18 cellular contexts compared by ENCODE assay signal in genomic region chr6:39330476-39330875, GRCh38. TPM values are rescaled to one million over a fixed set of nuclear protein-coding genes. Genes with fewer than 3 reads are reported as not detected.
A peak's percentile ranks its signal among the peaks of the same experiment; 100 is the strongest.
DNase-seq lines count a peak whose midpoint lies in the region; ATAC-seq and TF ChIP-seq lines count a peak whose summit lies in the region.
"Had no signal": no experiment of that assay in that cellular context is flagged by ENCODE, and none has a peak within 500 bp of the region (broad histone marks: within the 10 kb centered on the region; RNA-seq: fewer than 3 reads in every experiment).

No MANE protein-coding gene starts in this region.

- no peaks in the 10 kb centered on the region for H3K36me3 Mint-ChIP-seq in Calu3 (ENCODE audit: insufficient read depth, unreplicated experiment)

- intact Hi-C loops in Right ventricle myocardium inferior (cut with DNase I): no loop called here
- intact Hi-C loops in heart right ventricle (cut with DNase I): no loop called here
- intact Hi-C loops in Calu3 (cut with micrococcal nuclease; ENCODE audit: unreplicated experiment): no loop called here

- H3K4me3 ChIP-seq in right atrium auricular region: no peak overlapping the region
- H3K4me3 ChIP-seq in heart right ventricle: no peak overlapping the region
- H3K4me3 ChIP-seq: adrenal gland, transverse colon had no signal

- no peaks in the 10 kb centered on the region for H3K36me3 ChIP-seq in right atrium auricular region
- no peaks in the 10 kb centered on the region for H3K36me3 ChIP-seq in heart right ventricle
- H3K36me3 ChIP-seq: adrenal gland, transverse colon had no signal

- TF ChIP-seq CTCF in right atrium auricular region (IDR thresholded peaks at IDR 0.05) (no peak), heart right ventricle (IDR thresholded peaks at IDR 0.05) (no peak), Calu3 (IDR thresholded peaks at IDR 0.05; ENCODE audit: unreplicated experiment) (no peak)

- WGBS in heart right ventricle, 2 donors: 66 to 72% methylated on average over 3 of the region's 3 CpGs

- H3K27ac ChIP-seq in right atrium auricular region: no peak overlapping the region
- H3K27ac ChIP-seq in heart right ventricle: no peak overlapping the region
- H3K27ac ChIP-seq: adrenal gland, transverse colon had no signal

- ATAC-seq in Right ventricle myocardium inferior (peak; percentile 44), heart right ventricle (peak in 6 of 8 donors; percentile 41 to 64 (median 51))
- no peak for ATAC-seq in stimulated activated naive CD8-positive, alpha-beta T cell treated with anti-CD3 and anti-CD28 coated beads, Interleukin-15, amount 100 ng/mL, for 72 hours
- ATAC-seq: activated CD4-positive, alpha-beta T cell treated with anti-CD3 and anti-CD28 coated beads for 36 hours; activated T-cell treated with anti-CD3 and anti-CD28 coated beads, Interleukin-2, amount 50 U/mL, for 4 hours; HCT116 had no signal

- no peaks in the 10 kb centered on the region for H3K9me3 Mint-ChIP-seq in Calu3 (ENCODE audit: low read depth, unreplicated experiment)
- H3K9me3 Mint-ChIP-seq in stimulated activated naive CD8-positive, alpha-beta T cell treated with anti-CD3 and anti-CD28 coated beads, Interleukin-15, amount 100 ng/mL, for 72 hours: no peaks in the 10 kb centered on the region
- H3K9me3 Mint-ChIP-seq: activated T-cell treated with anti-CD3 and anti-CD28 coated beads, Interleukin-2, amount 50 U/mL, for 4 hours; T-helper 1 cell treated with Interleukin-12 subunit alpha and Interleukin-12 subunit beta and Interleukin-4 antibody, amounts not matched to agents 30 μg/mL and 1 μg/mL, for 36 hours had no signal

- no peaks in the 10 kb centered on the region for H3K27me3 ChIP-seq in right atrium auricular region
- H3K27me3 ChIP-seq in heart right ventricle: peaks cover 0 to 47% (median 23%) of the 10 kb centered on the region in 7 donors
- H3K27me3 ChIP-seq: adrenal gland had no signal

- no peak overlapping the region for H3K27ac Mint-ChIP-seq in Calu3 (ENCODE audit: unreplicated experiment)
- no peak overlapping the region for H3K27ac Mint-ChIP-seq in stimulated activated naive CD8-positive, alpha-beta T cell treated with anti-CD3 and anti-CD28 coated beads, Interleukin-15, amount 100 ng/mL, for 72 hours
- H3K27ac Mint-ChIP-seq: activated CD4-positive, alpha-beta T cell treated with anti-CD3 and anti-CD28 coated beads for 36 hours; T-helper 1 cell treated with Interleukin-12 subunit alpha and Interleukin-12 subunit beta and Interleukin-4 antibody, amounts not matched to agents 30 μg/mL and 1 μg/mL, for 36 hours had no signal

- CTCF ChIA-PET in Calu3 (lab: Charles Lee): no interaction called here

- H3K4me1 ChIP-seq in right atrium auricular region (no peaks in the 10 kb centered on the region), heart right ventricle (peaks cover 0 to 3% (median 0%) of the 10 kb centered on the region in 9 donors)
- H3K4me1 ChIP-seq: adrenal gland, transverse colon had no signal

- no TSS peak for BruUV-seq in Calu3 (replicated peaks; lab: Mats Ljungman, UMichigan)

- no peak overlapping the region for H3K4me3 Mint-ChIP-seq in Calu3 (ENCODE audit: low read depth, unreplicated experiment)
- no peak overlapping the region for H3K4me3 Mint-ChIP-seq in stimulated activated naive CD8-positive, alpha-beta T cell treated with anti-CD3 and anti-CD28 coated beads, Interleukin-15, amount 100 ng/mL, for 72 hours
- H3K4me3 Mint-ChIP-seq: activated CD4-positive, alpha-beta T cell treated with anti-CD3 and anti-CD28 coated beads for 36 hours; activated T-cell treated with anti-CD3 and anti-CD28 coated beads, Interleukin-2, amount 50 U/mL, for 4 hours; T-helper 1 cell treated with Interleukin-12 subunit alpha and Interleukin-12 subunit beta and Interleukin-4 antibody, amounts not matched to agents 30 μg/mL and 1 μg/mL, for 36 hours had no signal

- H3K27me3 Mint-ChIP-seq in Calu3 (ENCODE audit: unreplicated experiment): no peaks in the 10 kb centered on the region
- H3K27me3 Mint-ChIP-seq in stimulated activated naive CD8-positive, alpha-beta T cell treated with anti-CD3 and anti-CD28 coated beads, Interleukin-15, amount 100 ng/mL, for 72 hours: peaks cover 44% of the 10 kb centered on the region

- DNase-seq in Right ventricle myocardium inferior (ENCODE audit: missing footprints) (no peak), right atrium auricular region (ENCODE audit: low spot score) (no peak), NCI-H2171 treated with DMSO at 0.1 percent for 48 hours (lab: John Stamatoyannopoulos, UW) (peak; percentile 83), heart right ventricle (peak in 1 of 2 donors; percentile 30), putamen (ENCODE audit: low spot score) (no peak), Calu3 (no peak), NCI-H226 (no peak)
- DNase-seq in stimulated activated naive CD8-positive, alpha-beta T cell treated with anti-CD3 and anti-CD28 coated beads, Interleukin-15, amount 100 ng/mL, for 72 hours: no peak
- DNase-seq: ACHN; activated CD4-positive, alpha-beta T cell treated with anti-CD3 and anti-CD28 coated beads for 36 hours; activated T-cell treated with anti-CD3 and anti-CD28 coated beads, Interleukin-2, amount 50 U/mL, for 4 hours; dermis blood vessel endothelial cell; MM.1S; transverse colon had no signal

- H3K9me3 ChIP-seq in right atrium auricular region (no peaks in the 10 kb centered on the region), heart right ventricle (no peaks in the 10 kb centered on the region)
- H3K9me3 ChIP-seq: adrenal gland, transverse colon had no signal

- no peaks in the 10 kb centered on the region for H3K4me1 Mint-ChIP-seq in Calu3 (ENCODE audit: low read depth, unreplicated experiment)
- no peaks in the 10 kb centered on the region for H3K4me1 Mint-ChIP-seq in stimulated activated naive CD8-positive, alpha-beta T cell treated with anti-CD3 and anti-CD28 coated beads, Interleukin-15, amount 100 ng/mL, for 72 hours
- H3K4me1 Mint-ChIP-seq: activated CD4-positive, alpha-beta T cell treated with anti-CD3 and anti-CD28 coated beads for 36 hours had no signal

RNA-seq across cellular contexts. Expression of gene KCNK16, which starts 8.0 kb away (rescaled TPM):
- total RNA-seq in Right ventricle myocardium inferior (not detected), right atrium auricular region (not detected), heart right ventricle (not detected), Calu3 (2022) (not detected in 2 replicates)
- polyA plus RNA-seq in heart right ventricle: not detected
- total RNA-seq: activated CD4-positive, alpha-beta T cell treated with anti-CD3 and anti-CD28 coated beads for 36 hours; activated T-cell treated with anti-CD3 and anti-CD28 coated beads, Interleukin-2, amount 50 U/mL, for 4 hours; adrenal gland; dermis blood vessel endothelial cell; omental fat pad; transverse colon had no signal
- polyA plus RNA-seq: adrenal gland had no signal

RNA-seq across cellular contexts. Expression of gene KCNK17, which starts 16.3 kb away (rescaled TPM):
- total RNA-seq in Right ventricle myocardium inferior (not detected), right atrium auricular region (1 to 10 TPM in 1 of 2 donors, under 1 TPM in 1; 0.98 to 1.3 TPM), heart right ventricle (under 1 TPM in 4 of 10 donors, not detected in 6; 0.13 to 0.39 (median 0.17) TPM), Calu3 (2022) (not detected in 2 replicates)
- under 1 TPM; 0.20 to 0.37 TPM for polyA plus RNA-seq in heart right ventricle
- total RNA-seq: activated CD4-positive, alpha-beta T cell treated with anti-CD3 and anti-CD28 coated beads for 36 hours; activated T-cell treated with anti-CD3 and anti-CD28 coated beads, Interleukin-2, amount 50 U/mL, for 4 hours; dermis blood vessel endothelial cell had no signal
